In genomic region chr9:137045294-137046093, GRCh38 we compare ENCODE assay signal across 8 cellular contexts. TPM values are rescaled to one million over a fixed set of nuclear protein-coding genes. Genes with fewer than 3 reads are reported as not detected.
DNase-seq lines count a peak whose midpoint lies in the region; ATAC-seq and TF ChIP-seq lines count a peak whose summit lies in the region.

No MANE protein-coding gene starts in this region.

- DNase-seq in CD8-positive, alpha-beta memory T cell, result no peak
- peak; percentile 26 for DNase-seq in KG1 (lab: John Stamatoyannopoulos, UW)
- no peak for DNase-seq in breast epithelium (ENCODE audit: low spot score in 2 of 2)
- DNase-seq in left colon, result peak in 1 of 2 donors; percentile 52
- no peak for DNase-seq in mucosa of gallbladder (ENCODE audit: low spot score)
- DNase-seq in erythroblast (lab: John Stamatoyannopoulos, UW), result no peak

- peak overlapping the region; percentile 24 for H3K27ac ChIP-seq in CD8-positive, alpha-beta memory T cell (ENCODE audit: low read depth, low read length)
- peak overlapping the region in 1 of 2 donors; percentile 49 for H3K27ac ChIP-seq in breast epithelium
- H3K27ac ChIP-seq in thymus (ENCODE audit: low read depth), result no peak overlapping the region

- intact Hi-C loops in breast epithelium (cut with DNase I; ENCODE audit: low total_unique reads) (no loop called here), left colon (cut with DNase I, micrococcal nuclease) (no loop called here)

- ATAC-seq in left colon, result peak; percentile 37
- ATAC-seq in GM21360 (IDR thresholded peaks at IDR 0.05; ENCODE audit: unreplicated experiment), result no peak

- no peaks in the 10 kb centered on the region for H3K9me3 Mint-ChIP-seq in CD8-positive, alpha-beta memory T cell

- no peaks in the 10 kb centered on the region for H3K9me3 ChIP-seq in CD8-positive, alpha-beta memory T cell (ENCODE audit: low read length)
- H3K9me3 ChIP-seq in breast epithelium (no peaks in the 10 kb centered on the region), thymus (ENCODE audit: control insufficient read depth) (peaks cover 2% of the 10 kb centered on the region)

- no peak for TF ChIP-seq CTCF in breast epithelium (IDR thresholded peaks at IDR 0.05)

- peak overlapping the region; percentile 70 to 87 (median 86) for H3K4me3 Mint-ChIP-seq in CD8-positive, alpha-beta memory T cell

- POLR2A ChIA-PET in CD8-positive, alpha-beta memory T cell (lab: Charles Lee), result interaction anchor here (1.2 kb wide), 1 partner anchor 10 kb away, joined by 3 read pairs; no protein-coding TSS in a partner anchor

- H3K27ac Mint-ChIP-seq in CD8-positive, alpha-beta memory T cell, result peak overlapping the region in 2 of 8 donors; percentile 43 to 60

- CTCF ChIA-PET in CD8-positive, alpha-beta memory T cell (lab: Charles Lee), result interaction anchor here (1.0 to 4.4 kb wide), 14 partner anchors 10 to 268 kb away, joined by 3 to 87 read pairs (median 7); partner anchors contain the start of genes AJM1, MAN1B1 and SAPCD2

- TF ChIP-seq POLR2A in breast epithelium (IDR thresholded peaks at IDR 0.05) (no peak), erythroblast (IDR thresholded peaks at IDR 0.05; ENCODE audit: low read length) (no peak)

- peaks cover 43% of the 10 kb centered on the region for H3K27me3 ChIP-seq in CD8-positive, alpha-beta memory T cell (ENCODE audit: insufficient read depth, low read length, poor library complexity, severe bottlenecking)
- H3K27me3 ChIP-seq in breast epithelium, result peaks cover 5 to 24% of the 10 kb centered on the region in 2 donors
- H3K27me3 ChIP-seq in thymus (ENCODE audit: control insufficient read depth, insufficient read depth), result peaks cover 73% of the 10 kb centered on the region

- 3% methylated on average over 97 of the region's 97 CpGs for WGBS in thymus

- H3K36me3 Mint-ChIP-seq in CD8-positive, alpha-beta memory T cell, result no peaks in the 10 kb centered on the region

- H3K4me1 ChIP-seq in CD8-positive, alpha-beta memory T cell (ENCODE audit: insufficient read depth, low read length), result peaks cover 27% of the 10 kb centered on the region
- peaks cover 10 to 12% of the 10 kb centered on the region in 2 donors for H3K4me1 ChIP-seq in breast epithelium
- no peaks in the 10 kb centered on the region for H3K4me1 ChIP-seq in thymus (ENCODE audit: control insufficient read depth, insufficient read depth, low read length)

- H3K4me3 ChIP-seq in CD8-positive, alpha-beta memory T cell (ENCODE audit: low read length), result peak overlapping the region; percentile 47
- H3K4me3 ChIP-seq in breast epithelium (peak overlapping the region; percentile 60 to 91 (median 64)), thymus (ENCODE audit: low read length) (peak overlapping the region; percentile 38)

- H3K4me1 Mint-ChIP-seq in CD8-positive, alpha-beta memory T cell, result peaks cover 6 to 26% (median 13%) of the 10 kb centered on the region in 3 donors

- H3K36me3 ChIP-seq in CD8-positive, alpha-beta memory T cell (ENCODE audit: insufficient read depth, low read length), result no peaks in the 10 kb centered on the region
- H3K36me3 ChIP-seq in breast epithelium (no peaks in the 10 kb centered on the region), thymus (ENCODE audit: control insufficient read depth, insufficient read depth) (no peaks in the 10 kb centered on the region)

- H3K27me3 Mint-ChIP-seq in CD8-positive, alpha-beta memory T cell, result peaks cover 28 to 31% of the 10 kb centered on the region in 2 donors

RNA-seq across cellular contexts. Expression of gene NPDC1, which starts 0.5 kb away (rescaled TPM):
- total RNA-seq in CD8-positive, alpha-beta memory T cell, result 10 to 100 TPM; 24.6 to 27.5 TPM
- 38.4 TPM for polyA plus RNA-seq in CD8-positive, alpha-beta memory T cell
- total RNA-seq in breast epithelium (10 to 100 TPM; 21.9 to 63.9 (median 63.1) TPM), left colon (100 to 1,000 TPM; 170 to 204 TPM), mucosa of gallbladder (376 TPM)
- polyA plus RNA-seq in thymus, result 71.1 TPM

RNA-seq across cellular contexts. Expression of gene ENTPD2, which starts 8.4 kb away (rescaled TPM):
- total RNA-seq in CD8-positive, alpha-beta memory T cell, result not detected
- not detected for polyA plus RNA-seq in CD8-positive, alpha-beta memory T cell
- total RNA-seq in breast epithelium (1 to 10 TPM in 2 of 3 donors, under 1 TPM in 1; 0.16 to 6.7 (median 3.6) TPM), left colon (10 to 100 TPM; 25.0 to 26.3 TPM), mucosa of gallbladder (41.1 TPM)
- 0.27 TPM for polyA plus RNA-seq in thymus

RNA-seq across cellular contexts. Expression of gene FUT7, which starts 13.6 kb away (rescaled TPM):
- total RNA-seq in CD8-positive, alpha-beta memory T cell, result under 1 TPM; 0.57 to 0.82 TPM
- polyA plus RNA-seq in CD8-positive, alpha-beta memory T cell, result 28.7 TPM
- total RNA-seq in breast epithelium (not detected), left colon (not detected), mucosa of gallbladder (0.26 TPM)
- 4.6 TPM for polyA plus RNA-seq in thymus

RNA-seq across cellular contexts. Expression of gene ABCA2, which starts 17.5 kb away (rescaled TPM):
- 10 to 100 TPM; 15.9 to 20.7 TPM for total RNA-seq in CD8-positive, alpha-beta memory T cell
- polyA plus RNA-seq in CD8-positive, alpha-beta memory T cell, result 20.2 TPM
- total RNA-seq in breast epithelium (10 to 100 TPM; 17.0 to 30.6 (median 18.9) TPM), left colon (10 to 100 TPM; 55.5 to 56.0 TPM), mucosa of gallbladder (298 TPM)
- polyA plus RNA-seq in thymus, result 37.3 TPM

RNA-seq across cellular contexts. Expression of gene SAPCD2, which starts 24.9 kb away (rescaled TPM):
- total RNA-seq in CD8-positive, alpha-beta memory T cell, result 10 to 100 TPM; 11.5 to 12.7 TPM
- 0.15 TPM for polyA plus RNA-seq in CD8-positive, alpha-beta memory T cell
- 1 to 10 TPM in 2 of 3 donors, under 1 TPM in 1; 0.96 to 2.9 (median 2.8) TPM for total RNA-seq in breast epithelium
- 10 to 100 TPM; 10.3 to 16.8 TPM for total RNA-seq in left colon
- 0.87 TPM for polyA plus RNA-seq in thymus
- 2.4 TPM for total RNA-seq in mucosa of gallbladder
